In the genomic region with DNA sequence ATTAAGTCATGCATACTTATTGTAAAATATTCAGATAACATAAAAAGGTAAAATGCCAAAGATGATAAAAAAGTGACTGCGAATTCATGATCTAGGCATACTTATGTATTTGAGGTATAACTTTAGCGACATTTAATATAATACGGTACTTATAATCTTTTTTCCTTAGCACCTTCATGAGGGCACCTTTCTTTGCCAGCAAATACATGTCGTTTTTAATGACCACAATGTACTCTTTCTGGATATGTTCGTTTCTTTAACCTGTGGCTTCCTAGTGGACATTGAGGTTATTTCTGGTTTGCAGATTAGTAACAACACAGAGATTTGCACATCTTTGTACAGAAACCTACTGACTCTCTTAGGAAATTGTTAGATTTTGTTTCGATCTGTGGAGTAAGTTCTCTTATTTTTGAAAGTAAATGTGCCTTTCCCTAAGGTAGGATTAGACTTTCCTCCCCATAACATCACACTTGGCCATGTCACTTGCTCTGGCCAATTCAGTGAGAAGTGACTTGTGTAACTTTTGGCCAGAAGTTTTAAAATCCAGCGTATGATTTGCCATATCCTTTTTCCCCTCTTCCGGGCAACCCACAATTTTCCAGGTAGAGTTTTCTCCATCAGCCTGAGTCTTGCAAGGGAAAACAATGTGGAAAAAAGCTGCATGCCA, we compare ENCODE assay signal across 18 cellular contexts. TPM values are rescaled to one million over a fixed set of nuclear protein-coding genes. Genes with fewer than 3 reads are reported as not detected.
"Had no signal": no experiment of that assay in that cellular context is flagged by ENCODE, and none has a peak within 500 bp of the region (broad histone marks: within the 10 kb centered on the region; RNA-seq: fewer than 3 reads in every experiment).

No MANE protein-coding gene starts in this region.

- H3K27ac Mint-ChIP-seq: activated naive CD4-positive, alpha-beta T cell treated with anti-CD3 and anti-CD28 coated beads for 36 hours; memory B cell; stimulated activated naive CD8-positive, alpha-beta T cell treated with anti-CD3 and anti-CD28 coated beads, Interleukin-15, Interleukin-2, amounts not matched to agents 100 ng/mL and 50 ng/mL, for 24 hours; T-helper 17 cell had no signal

- H3K9me3 Mint-ChIP-seq: central memory CD8-positive, alpha-beta T cell had no signal

- DNase-seq: activated CD4-positive, alpha-beta T cell treated with anti-CD3 and anti-CD28 coated beads, Interleukin-2, amount 50 U/mL, for 48 hours; activated naive CD4-positive, alpha-beta T cell treated with anti-CD3 and anti-CD28 coated beads for 36 hours; body of pancreas; psoas muscle; right cardiac atrium; stimulated activated CD4-positive, alpha-beta T cell treated with anti-CD3 and anti-CD28 coated beads, Interleukin-2, amount 100 ng/mL, for 24 hours; T-helper 17 cell; uterus had no signal

- H3K4me3 Mint-ChIP-seq: activated naive CD4-positive, alpha-beta T cell treated with anti-CD3 and anti-CD28 coated beads for 36 hours; central memory CD8-positive, alpha-beta T cell; memory B cell; stimulated activated naive CD8-positive, alpha-beta T cell treated with anti-CD3 and anti-CD28 coated beads, Interleukin-15, Interleukin-2, amounts not matched to agents 100 ng/mL and 50 ng/mL, for 24 hours; T-helper 17 cell had no signal

- H3K9me3 ChIP-seq: body of pancreas, psoas muscle, uterus had no signal

- H3K36me3 ChIP-seq: esophagus muscularis mucosa, gastroesophageal sphincter, uterus had no signal

- H3K4me3 ChIP-seq: body of pancreas, coronary artery, esophagus muscularis mucosa, gastroesophageal sphincter, psoas muscle, tibial nerve, uterus had no signal

- FAIRE-seq: endometrium had no signal

- H3K27me3 Mint-ChIP-seq: memory B cell had no signal

- H3K27ac ChIP-seq: body of pancreas, coronary artery, esophagus muscularis mucosa, gastroesophageal sphincter, psoas muscle, tibial nerve, uterus, VCaP had no signal

- H3K27me3 ChIP-seq: body of pancreas, tibial nerve, uterus had no signal

- ATAC-seq: body of pancreas, gastroesophageal sphincter, psoas muscle, T-helper 17 cell had no signal

- H3K4me1 ChIP-seq: body of pancreas, gastroesophageal sphincter, uterus had no signal

RNA-seq across cellular contexts. Expression of a gene that starts 24.4 kb away (rescaled TPM):
- polyA plus RNA-seq: neural cell had no signal
